25 cellular contexts compared by ENCODE assay signal in the genomic region with DNA sequence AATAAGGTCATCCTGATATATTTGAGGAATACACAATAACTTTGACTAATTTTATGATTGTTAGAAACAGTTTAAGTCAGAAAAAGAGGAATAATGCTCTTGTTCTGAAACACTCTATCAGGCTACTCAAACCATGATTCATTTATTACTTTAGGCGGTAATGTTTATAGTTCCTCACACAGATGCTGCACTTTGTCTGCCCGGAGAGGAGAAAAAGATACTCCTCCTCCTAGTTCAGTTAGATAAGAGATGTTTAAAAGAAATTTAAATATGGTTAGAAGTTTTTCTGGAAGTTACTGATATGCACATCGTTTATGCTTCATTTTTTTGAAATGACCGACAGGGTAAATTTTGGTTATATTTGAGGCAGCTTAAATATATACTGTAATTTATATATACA.
"Had no signal": no experiment of that assay in that cellular context is flagged by ENCODE, and none has a peak within 500 bp of the region (broad histone marks: within the 10 kb centered on the region; RNA-seq: fewer than 3 reads in every experiment).

No MANE protein-coding gene starts in this region.

- H3K36me3 ChIP-seq: colonic mucosa, neural progenitor cell, uterus had no signal

- H3K27ac Mint-ChIP-seq: activated CD4-positive, alpha-beta memory T cell treated with anti-CD3 and anti-CD28 coated beads, Interleukin-2, amount 10 ng/mL, durations not matched to agents 7 days and 5 days; activated CD8-positive, alpha-beta memory T cell treated with anti-CD3 and anti-CD28 coated beads, Interleukin-2, amount 10 ng/mL, durations not matched to agents 7 days and 5 days; activated naive CD8-positive, alpha-beta T cell treated with anti-CD3 and anti-CD28 coated beads, Interleukin-2, amount 10 ng/mL, durations not matched to agents 7 days and 5 days; activated T-helper 2 cell treated with anti-CD3 and anti-CD28 coated beads, Interferon-gamma antibody, Interleukin-2, Interleukin-4, amounts not matched to agents 10 μg/mL and 5 μg/mL and 100 μg/mL, durations not matched to agents 14 hours and 24 hours and 36 hours; memory B cell; naive thymus-derived CD4-positive, alpha-beta T cell; neural progenitor cell; stimulated activated naive CD8-positive, alpha-beta T cell treated with anti-CD3 and anti-CD28 coated beads, Interleukin-15, Interleukin-2, amounts not matched to agents 100 ng/mL and 50 ng/mL, for 24 hours had no signal

- H2AFZ ChIP-seq: neural progenitor cell had no signal

- FAIRE-seq: endothelial cell of umbilical vein had no signal

- H3K27me3 ChIP-seq: body of pancreas, colonic mucosa, esophagus muscularis mucosa, heart right ventricle, neural progenitor cell, tibial nerve, uterus had no signal

- H3K4me3 Mint-ChIP-seq: activated CD4-positive, alpha-beta memory T cell treated with anti-CD3 and anti-CD28 coated beads, Interleukin-2, amount 10 ng/mL, durations not matched to agents 7 days and 5 days; activated CD8-positive, alpha-beta memory T cell treated with anti-CD3 and anti-CD28 coated beads, Interleukin-2, amount 10 ng/mL, durations not matched to agents 7 days and 5 days; activated naive CD8-positive, alpha-beta T cell treated with anti-CD3 and anti-CD28 coated beads, Interleukin-2, amount 10 ng/mL, durations not matched to agents 7 days and 5 days; memory B cell; naive thymus-derived CD4-positive, alpha-beta T cell; neural progenitor cell; stimulated activated naive CD8-positive, alpha-beta T cell treated with anti-CD3 and anti-CD28 coated beads, Interleukin-15, Interleukin-2, amounts not matched to agents 100 ng/mL and 50 ng/mL, for 24 hours had no signal

- H3K4me1 ChIP-seq: colonic mucosa, neural progenitor cell, uterus had no signal

- H3K4me1 Mint-ChIP-seq: activated CD4-positive, alpha-beta memory T cell treated with anti-CD3 and anti-CD28 coated beads, Interleukin-2, amount 10 ng/mL, durations not matched to agents 7 days and 5 days; activated CD8-positive, alpha-beta memory T cell treated with anti-CD3 and anti-CD28 coated beads, Interleukin-2, amount 10 ng/mL, durations not matched to agents 7 days and 5 days; activated naive CD8-positive, alpha-beta T cell treated with anti-CD3 and anti-CD28 coated beads, Interleukin-2, amount 10 ng/mL, durations not matched to agents 7 days and 5 days; memory B cell; neural progenitor cell had no signal

- ATAC-seq: activated CD8-positive, alpha-beta memory T cell treated with anti-CD3 and anti-CD28 coated beads, Interleukin-2, amount 10 ng/mL, durations not matched to agents 7 days and 5 days; body of pancreas; naive thymus-derived CD4-positive, alpha-beta T cell; psoas muscle; right cardiac atrium had no signal

- H3K27ac ChIP-seq: body of pancreas, colonic mucosa, neural progenitor cell, psoas muscle, uterus had no signal

- H3K4me3 ChIP-seq: body of pancreas, colonic mucosa, esophagus muscularis mucosa, heart right ventricle, neural progenitor cell, psoas muscle, tibial nerve, uterus had no signal

- H3K9me3 ChIP-seq: body of pancreas, colonic mucosa, esophagus muscularis mucosa, heart right ventricle, psoas muscle, tibial nerve, uterus had no signal

- H3K27me3 Mint-ChIP-seq: activated CD4-positive, alpha-beta memory T cell treated with anti-CD3 and anti-CD28 coated beads, Interleukin-2, amount 10 ng/mL, durations not matched to agents 7 days and 5 days; activated CD8-positive, alpha-beta memory T cell treated with anti-CD3 and anti-CD28 coated beads, Interleukin-2, amount 10 ng/mL, durations not matched to agents 7 days and 5 days; activated naive CD8-positive, alpha-beta T cell treated with anti-CD3 and anti-CD28 coated beads, Interleukin-2, amount 10 ng/mL, durations not matched to agents 7 days and 5 days; memory B cell; naive thymus-derived CD4-positive, alpha-beta T cell; stimulated activated naive CD8-positive, alpha-beta T cell treated with anti-CD3 and anti-CD28 coated beads, Interleukin-15, Interleukin-2, amounts not matched to agents 100 ng/mL and 50 ng/mL, for 24 hours had no signal

- H3K4me2 ChIP-seq: neural progenitor cell had no signal

- H3K9me3 Mint-ChIP-seq: activated CD4-positive, alpha-beta memory T cell treated with anti-CD3 and anti-CD28 coated beads, Interleukin-2, amount 10 ng/mL, durations not matched to agents 7 days and 5 days; activated naive CD8-positive, alpha-beta T cell treated with anti-CD3 and anti-CD28 coated beads, Interleukin-2, amount 10 ng/mL, durations not matched to agents 7 days and 5 days; activated T-helper 2 cell treated with anti-CD3 and anti-CD28 coated beads, Interferon-gamma antibody, Interleukin-2, Interleukin-4, amounts not matched to agents 10 μg/mL and 5 μg/mL and 100 μg/mL, durations not matched to agents 14 hours and 24 hours and 36 hours; memory B cell; naive thymus-derived CD4-positive, alpha-beta T cell; neural progenitor cell; stimulated activated naive CD8-positive, alpha-beta T cell treated with anti-CD3 and anti-CD28 coated beads, Interleukin-15, Interleukin-2, amounts not matched to agents 100 ng/mL and 50 ng/mL, for 24 hours had no signal

- DNase-seq: activated CD4-positive, alpha-beta memory T cell treated with anti-CD3 and anti-CD28 coated beads, Interleukin-2, amount 10 ng/mL, durations not matched to agents 7 days and 5 days; activated CD4-positive, alpha-beta T cell treated with anti-CD3 and anti-CD28 coated beads for 48 hours; activated CD4-positive, CD25-positive, alpha-beta regulatory T cell; activated CD8-positive, alpha-beta memory T cell treated with anti-CD3 and anti-CD28 coated beads, Interleukin-2, amount 10 ng/mL, durations not matched to agents 7 days and 5 days; activated naive CD4-positive, alpha-beta T cell treated with Interleukin-2 at 50 U/mL for 16 hours; activated naive CD8-positive, alpha-beta T cell treated with anti-CD3 and anti-CD28 coated beads, Interleukin-2, amount 10 ng/mL, durations not matched to agents 7 days and 5 days; activated T-cell treated with anti-CD3 and anti-CD28 coated beads, Interleukin-2, amount 50 U/mL, for 1 hour; body of pancreas; central memory CD4-positive, alpha-beta T cell; colonic mucosa; effector CD4-positive, alpha-beta T cell; heart right ventricle; naive thymus-derived CD4-positive, alpha-beta T cell; psoas muscle; right cardiac atrium; stimulated activated CD4-positive, alpha-beta T cell treated with anti-CD3 and anti-CD28 coated beads, Interleukin-2, amount 100 ng/mL, for 24 hours; T-helper 2 cell; uterus had no signal

- H3K9ac ChIP-seq: neural progenitor cell had no signal
